Comparison of ENCODE assay signal across 1 cellular context in the genomic region with DNA sequence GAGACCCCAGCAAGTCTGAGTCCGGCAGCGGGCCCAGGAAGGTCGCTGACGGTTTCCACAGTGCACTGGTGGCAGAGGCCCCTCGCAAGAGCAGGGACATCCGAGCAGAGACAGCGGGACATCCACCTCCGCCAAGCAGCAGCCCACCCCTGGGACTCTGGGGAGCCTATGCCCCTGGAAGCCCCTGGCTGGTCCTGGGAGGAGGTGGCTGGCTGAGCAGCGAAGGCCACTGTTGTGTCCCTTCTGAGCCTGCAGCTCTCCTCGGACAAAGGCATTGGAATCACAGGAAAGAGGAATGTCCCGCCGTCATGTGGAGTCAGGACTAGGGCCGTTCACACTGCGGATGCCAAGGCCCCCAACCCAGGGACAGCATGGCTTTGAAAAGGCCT.
TF ChIP-seq lines count a peak whose summit lies in the region.

No MANE protein-coding gene starts in this region.

TF ChIP-seq in HepG2, 621 proteins besides CTCF, POLR2A, EP300 and RAD21:
- no peak for TF ChIP-seq ERF (CRISPR knock-in tag; IDR thresholded peaks at IDR 0.05)
- TF ChIP-seq, protein P1, sequence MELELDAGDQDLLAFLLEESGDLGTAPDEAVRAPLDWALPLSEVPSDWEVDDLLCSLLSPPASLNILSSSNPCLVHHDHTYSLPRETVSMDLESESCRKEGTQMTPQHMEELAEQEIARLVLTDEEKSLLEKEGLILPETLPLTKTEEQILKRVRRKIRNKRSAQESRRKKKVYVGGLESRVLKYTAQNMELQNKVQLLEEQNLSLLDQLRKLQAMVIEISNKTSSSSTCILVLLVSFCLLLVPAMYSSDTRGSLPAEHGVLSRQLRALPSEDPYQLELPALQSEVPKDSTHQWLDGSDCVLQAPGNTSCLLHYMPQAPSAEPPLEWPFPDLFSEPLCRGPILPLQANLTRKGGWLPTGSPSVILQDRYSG (CRISPR knock-in tag; IDR thresholded peaks at IDR 0.05), result no peak
- no peak for TF ChIP-seq ZNF616 (CRISPR knock-in tag; IDR thresholded peaks at IDR 0.05; ENCODE audit: low read depth)
- no peak for TF ChIP-seq MLX (CRISPR knock-in tag; IDR thresholded peaks at IDR 0.05)
- no peak for TF ChIP-seq RELA (CRISPR knock-in tag; IDR thresholded peaks at IDR 0.05)
- TF ChIP-seq SRF (IDR thresholded peaks at IDR 0.05; ENCODE audit: low read depth, low read length), result no peak
- TF ChIP-seq SMAD1 (CRISPR knock-in tag; IDR thresholded peaks at IDR 0.05; ENCODE audit: borderline replicate concordance, low read depth), result no peak
- TF ChIP-seq ZNF777 (CRISPR knock-in tag; IDR thresholded peaks at IDR 0.05), result no peak
- TF ChIP-seq ZNF558 (CRISPR knock-in tag; IDR thresholded peaks at IDR 0.05; ENCODE audit: borderline replicate concordance), result no peak
- TF ChIP-seq ZC3H4 (CRISPR knock-in tag; IDR thresholded peaks at IDR 0.05; ENCODE audit: borderline replicate concordance), result no peak
- TF ChIP-seq ZNF713 (CRISPR knock-in tag; IDR thresholded peaks at IDR 0.05), result no peak
- TF ChIP-seq PAF1 (CRISPR knock-in tag; IDR thresholded peaks at IDR 0.05), result no peak
